Comparison of ENCODE assay signal across 13 cellular contexts in genomic region chr11:46305295-46305694, GRCh38. TPM values are rescaled to one million over a fixed set of nuclear protein-coding genes. Genes with fewer than 3 reads are reported as not detected.
A peak's percentile ranks its signal among the peaks of the same experiment; 100 is the strongest.
DNase-seq lines count a peak whose midpoint lies in the region; ATAC-seq, FAIRE-seq and TF ChIP-seq lines count a peak whose summit lies in the region.
"Had no signal": no experiment of that assay in that cellular context is flagged by ENCODE, and none has a peak within 500 bp of the region (broad histone marks: within the 10 kb centered on the region; RNA-seq: fewer than 3 reads in every experiment).

No MANE protein-coding gene starts in this region.

- no peaks in the 10 kb centered on the region for H3K9me2 ChIP-seq in GM23338 (ENCODE audit: insufficient read depth)

- no peak overlapping the region for H2BK5ac ChIP-seq in H1 (ENCODE audit: low read depth, low read length)

- DNase-seq in AG09309 (ENCODE audit: low read depth), result no peak
- no peak for DNase-seq in GM23338 (ENCODE audit: low spot score)
- peak; percentile 53 for DNase-seq in OCI-M1 (lab: John Stamatoyannopoulos, UW)
- no peak for DNase-seq in H1 (ENCODE audit: low read depth in 1 of 2, low spot score in 2 of 2)
- no peak for DNase-seq in vagina (ENCODE audit: extremely low spot score in 2 of 2)
- no peak for DNase-seq in NCI-H1694 (lab: John Stamatoyannopoulos, UW)
- no peak for DNase-seq in activated T-cell treated with anti-CD3 and anti-CD28 coated beads for 4 hours
- DNase-seq: activated effector memory CD4-positive, alpha-beta T cell treated with Interleukin-2 at 50 U/mL for 16 hours; Calu3; NCI-H526 treated with DMSO at 0.1 percent for 48 hours; nucleus accumbens had no signal

- CTCF ChIA-PET in H1 (lab: Charles Lee; ENCODE audit: partially characterized antibody), result interaction anchor here (0.7 to 38.0 kb wide), 9 partner anchors 8 to 512 kb away, joined by 3 to 858 read pairs (median 71); partner anchors contain the start of gene CREB3L1

- H3K36me3 Mint-ChIP-seq in GM23338 (ENCODE audit: low read depth), result peaks cover 7% of the 10 kb centered on the region; the same call in 2 of the 3 replicates

- H3K9ac ChIP-seq in H1 (replicated peaks in 1 of 4; ENCODE audit: extremely low read depth in 1 of 4, low read depth in 3 of 4, low read length in 3 of 4), result no peak overlapping the region

- peaks cover 4% of the 10 kb centered on the region; the same call in 1 of the 2 replicates for H3F3A ChIP-seq in GM23338 (replicated peaks; ENCODE audit: low read depth)

- H3K4ac ChIP-seq in H1 (replicated peaks; ENCODE audit: insufficient read length, low read depth, low read length), result no peak overlapping the region

- peaks cover 16% of the 10 kb centered on the region for H3K4me1 Mint-ChIP-seq in GM23338

- H3K56ac ChIP-seq in H1 (replicated peaks; ENCODE audit: insufficient read length, low read depth, low read length), result no peak overlapping the region

- TF ChIP-seq CTCF in AG09309 (IDR thresholded peaks at IDR 0.05; ENCODE audit: control insufficient read depth, insufficient read depth, low read depth, low read length, missing control alignments), result peak; percentile 23
- TF ChIP-seq CTCF in GM23338 (conservative IDR thresholded peaks at IDR 0.05; ENCODE audit: low read depth in 2 of 2), result no peak
- TF ChIP-seq CTCF in H1 (IDR thresholded peaks at IDR 0.05; ENCODE audit: control extremely low read depth in 1 of 3, insufficient read depth in 1 of 3, low read depth in 1 of 3, low read length in 3 of 3), result no peak
- TF ChIP-seq CTCF in vagina (IDR thresholded peaks at IDR 0.05), result no peak

- no peak for FAIRE-seq in H1 (lab: Jason Lieb, UNC)
- FAIRE-seq: islet of Langerhans had no signal

- H3K79me2 ChIP-seq in GM23338 (replicated peaks; ENCODE audit: insufficient read depth) (no peaks in the 10 kb centered on the region), H1 (ENCODE audit: control insufficient read depth in 1 of 2, insufficient read depth in 2 of 2, low read length in 2 of 2) (no peaks in the 10 kb centered on the region)

- no peak overlapping the region for H2BK15ac ChIP-seq in H1 (ENCODE audit: low read length)

- H3K79me1 ChIP-seq in H1 (ENCODE audit: low read depth, low read length), result no peaks in the 10 kb centered on the region

- H4K91ac ChIP-seq in H1 (replicated peaks; ENCODE audit: insufficient read length, low read length), result peak overlapping the region; percentile 27

- H3K27ac ChIP-seq in GM23338 (ENCODE audit: low read depth), result no peak overlapping the region
- H3K27ac ChIP-seq in H1 (ENCODE audit: low read depth, low read length), result no peak overlapping the region; the same call in 1 of the 2 replicates
- H3K27ac ChIP-seq in vagina, result no peak overlapping the region

- no peak for TF ChIP-seq EP300 in H1 (IDR thresholded peaks at IDR 0.05; ENCODE audit: borderline replicate concordance in 1 of 2, low read depth in 2 of 2, low read length in 2 of 2)

- H3K9me3 Mint-ChIP-seq in GM23338, result no peaks in the 10 kb centered on the region

- H3K36me3 ChIP-seq in GM23338 (ENCODE audit: insufficient read depth) (no peaks in the 10 kb centered on the region), H1 (ENCODE audit: control insufficient read depth in 2 of 4, insufficient read depth in 4 of 4, low read length in 3 of 4) (no peaks in the 10 kb centered on the region), vagina (peaks cover 0 to 5% of the 10 kb centered on the region in 2 donors)

- H3K14ac ChIP-seq in H1 (ENCODE audit: insufficient read length), result no peak overlapping the region

- no peak overlapping the region for H3K23ac ChIP-seq in H1 (ENCODE audit: insufficient read length)

- H2AFZ ChIP-seq in GM23338, result no peak overlapping the region
- no peak overlapping the region for H2AFZ ChIP-seq in H1 (ENCODE audit: low read length)

- no peak overlapping the region for H2BK12ac ChIP-seq in H1 (ENCODE audit: low read depth, low read length)

- ATAC-seq in GM23338, result no peak
- ATAC-seq in HG03520 (IDR thresholded peaks at IDR 0.05; ENCODE audit: unreplicated experiment), result no peak

- H2BK120ac ChIP-seq in H1 (replicated peaks; ENCODE audit: low read depth, low read length), result no peak overlapping the region

- TF ChIP-seq POLR2A in H1 (IDR thresholded peaks at IDR 0.05; ENCODE audit: control extremely low read depth in 1 of 2, low read depth in 2 of 2, low read length in 2 of 2) (no peak), vagina (IDR thresholded peaks at IDR 0.05) (no peak)

- H4K20me1 ChIP-seq in GM23338 (replicated peaks; ENCODE audit: insufficient read depth), result no peaks in the 10 kb centered on the region; the same call in 1 of the 2 replicates
- H4K20me1 ChIP-seq in H1 (replicated peaks in 1 of 2; ENCODE audit: control insufficient read depth in 1 of 2, insufficient read depth in 2 of 2, low read length in 2 of 2), result no peaks in the 10 kb centered on the region

- H3K9me3 ChIP-seq in H1 (ENCODE audit: insufficient read depth in 2 of 2, low read depth in 1 of 2, low read length in 1 of 2) (no peaks in the 10 kb centered on the region), vagina (no peaks in the 10 kb centered on the region)

- H3K27ac Mint-ChIP-seq in GM23338, result peak overlapping the region; percentile 15; the same call in 1 of the 2 replicates

- H4K5ac ChIP-seq in H1 (ENCODE audit: insufficient read length, low read depth, low read length), result no peak overlapping the region

- peak overlapping the region; percentile 88; the same call in 1 of the 2 replicates for H4K8ac ChIP-seq in H1 (ENCODE audit: extremely low read depth, insufficient read depth, low read length)

- H3K18ac ChIP-seq in H1 (ENCODE audit: extremely low read depth, low read length), result no peak overlapping the region

- H3K4me3 Mint-ChIP-seq in GM23338, result no peak overlapping the region

- H3K27me3 ChIP-seq in GM23338 (ENCODE audit: insufficient read depth), result no peaks in the 10 kb centered on the region
- H3K27me3 ChIP-seq in H1 (replicated peaks in 1 of 4; ENCODE audit: control insufficient read depth in 3 of 4, extremely low read depth in 1 of 4, insufficient read depth in 3 of 4, low read length in 3 of 4), result no peaks in the 10 kb centered on the region
- no peaks in the 10 kb centered on the region for H3K27me3 ChIP-seq in vagina

- H3K4me1 ChIP-seq in GM23338 (ENCODE audit: insufficient read depth), result peaks cover 10% of the 10 kb centered on the region
- peaks cover 0 to 12% (median 7%) of the 10 kb centered on the region in 4 experiments; a peak in 6 of 7 replicates for H3K4me1 ChIP-seq in H1 (replicated peaks in 1 of 4; ENCODE audit: control insufficient read depth in 3 of 4, insufficient read depth in 4 of 4, low read length in 3 of 4)
- no peaks in the 10 kb centered on the region for H3K4me1 ChIP-seq in vagina

- intact Hi-C loops in vagina (cut with DNase I), result no loop called here

- no peak overlapping the region for H2BK20ac ChIP-seq in H1 (ENCODE audit: low read length)

- H2AK5ac ChIP-seq in H1 (ENCODE audit: low read depth, low read length), result no peak overlapping the region

- POLR2A ChIA-PET in H1 (lab: Charles Lee; ENCODE audit: partially characterized antibody), result interaction anchor here (1.0 to 11.7 kb wide), 5 partner anchors 9 to 66 kb away, joined by 3 to 77 read pairs (median 7); no protein-coding TSS in a partner anchor

- peaks cover 6% of the 10 kb centered on the region for H3K27me3 Mint-ChIP-seq in GM23338 (ENCODE audit: insufficient read depth, low read depth, poor library complexity)

- H3K4me3 ChIP-seq in AG09309 (ENCODE audit: control insufficient read depth, low read depth, low read length), result no peak overlapping the region
- H3K4me3 ChIP-seq in GM23338, result no peak overlapping the region
- H3K4me3 ChIP-seq in H1 (ENCODE audit: extremely low read depth in 1 of 4, insufficient read depth in 2 of 4, low read depth in 3 of 4, low read length in 4 of 4), result no peak overlapping the region
- H3K4me3 ChIP-seq in vagina, result no peak overlapping the region

- H3K23me2 ChIP-seq in H1 (ENCODE audit: low read depth, low read length), result no peaks in the 10 kb centered on the region

- TF ChIP-seq RAD21 in H1 (IDR thresholded peaks at IDR 0.05 in 1 of 2, conservative IDR thresholded peaks at IDR 0.05 in 1 of 2; ENCODE audit: low read depth in 2 of 2, low read length in 2 of 2), result no peak

- H3K4me2 ChIP-seq in GM23338 (no peak overlapping the region), H1 (ENCODE audit: insufficient read depth in 1 of 2, low read depth in 2 of 2, low read length in 2 of 2) (no peak overlapping the region)

- WGBS in H1 (ENCODE audit: extremely low coverage in 1 of 2, insufficient coverage in 1 of 2, insufficient read length in 1 of 2, insufficient replicate concordance in 2 of 2, low coverage in 1 of 2, low lambda C conversion rate in 2 of 2, missing lambda C conversion rate in 1 of 2), 2 experiments, result 89% methylated on average over 6 of the region's 6 CpGs; no CpG with 5 or more reads in 1 of the 2 experiments

TF ChIP-seq in GM23338, 12 proteins besides CTCF, POLR2A, EP300 and RAD21 (continues in another document):
- TF ChIP-seq EZH2phosphoT487 (IDR thresholded peaks at IDR 0.05; ENCODE audit: unreplicated experiment), result no peak

TF ChIP-seq in H1, 55 proteins besides CTCF, POLR2A, EP300 and RAD21 (continues in another document):
- TF ChIP-seq CBX8 (IDR thresholded peaks at IDR 0.05; ENCODE audit: borderline replicate concordance, low read depth, low read length), result no peak

RNA-seq across cellular contexts. Expression of gene CREB3L1, which starts 27.8 kb away (rescaled TPM):
- 4.5 and 8.5 TPM in 2 replicates for total RNA-seq in GM23338 (2014; rRNA removed; shearing (Covaris generic))
- polyA plus RNA-seq in GM23338 (2016; fragmentation: Nextera tagmentation; extraction: Ambion mirVana), result 10.3 and 10.4 TPM in 2 replicates
- total RNA-seq in H1 (2021; fragmentation: NEBNext Ultra II Directional; extraction: Animal tissue kit (Norgen Biotek cat#: 25700)), result 12.7 and 13.7 TPM in 2 replicates
- 4.1 and 6.5 TPM in 2 replicates for polyA plus RNA-seq in H1 (2011; rRNA removed)
- polyA plus RNA-seq in H1 (2011; cell fraction: cytosol; rRNA removed), result 1.8 TPM
- polyA plus RNA-seq in H1 (2011; cell fraction: nucleus; rRNA removed), result 5.0 TPM
- 10.0 to 16.5 TPM (median 14.4 TPM) in 4 replicates for polyA plus RNA-seq in H1 (2012, experiment 1 of 2)
- 13.8 TPM for polyA plus RNA-seq in H1 (2012, experiment 2 of 2)
- polyA plus RNA-seq in H1 (2013, experiment 1 of 2), result 19.3 TPM
- polyA plus RNA-seq in H1 (2013, experiment 2 of 2), result 23.2 TPM
- polyA minus RNA-seq in H1 (2011; rRNA and poly(A)+ RNA removed), result 2.3 and 5.3 TPM in 2 replicates
- polyA minus RNA-seq in H1 (2011; cell fraction: cytosol; rRNA and poly(A)+ RNA removed), result 8.2 TPM
- 5.3 TPM for polyA minus RNA-seq in H1 (2011; cell fraction: nucleus; rRNA and poly(A)+ RNA removed)
- total RNA-seq in vagina, result 11.8 TPM
- total RNA-seq: Calu3 had no signal

RNA-seq across cellular contexts. Expression of gene DGKZ, which starts 42.0 kb away (rescaled TPM):
- 148 and 170 TPM in 2 replicates for total RNA-seq in GM23338 (2014; rRNA removed; shearing (Covaris generic))
- 45.1 and 45.7 TPM in 2 replicates for polyA plus RNA-seq in GM23338 (2016; fragmentation: Nextera tagmentation; extraction: Ambion mirVana)
- total RNA-seq in H1 (2021; fragmentation: NEBNext Ultra II Directional; extraction: Animal tissue kit (Norgen Biotek cat#: 25700)), result 84.4 and 88.5 TPM in 2 replicates
- polyA plus RNA-seq in H1 (2011; rRNA removed), result 184 and 262 TPM in 2 replicates
- polyA plus RNA-seq in H1 (2011; cell fraction: cytosol; rRNA removed), result 118 TPM
- 335 TPM for polyA plus RNA-seq in H1 (2011; cell fraction: nucleus; rRNA removed)
- 56.9 to 93.0 TPM (median 85.7 TPM) in 4 replicates for polyA plus RNA-seq in H1 (2012, experiment 1 of 2)
- polyA plus RNA-seq in H1 (2012, experiment 2 of 2), result 72.1 TPM
- 92.3 TPM for polyA plus RNA-seq in H1 (2013, experiment 1 of 2)
- 81.6 TPM for polyA plus RNA-seq in H1 (2013, experiment 2 of 2)
- 58.7 and 67.4 TPM in 2 replicates for polyA minus RNA-seq in H1 (2011; rRNA and poly(A)+ RNA removed)
- polyA minus RNA-seq in H1 (2011; cell fraction: cytosol; rRNA and poly(A)+ RNA removed), result 72.8 TPM
- 103 TPM for polyA minus RNA-seq in H1 (2011; cell fraction: nucleus; rRNA and poly(A)+ RNA removed)
- 78.8 TPM for total RNA-seq in vagina
